In genomic region chr19:2171349-2172145, GRCh38 we compare ENCODE assay signal across 8 cellular contexts. TPM values are rescaled to one million over a fixed set of nuclear protein-coding genes. Genes with fewer than 3 reads are reported as not detected.
DNase-seq lines count a peak whose midpoint lies in the region; ATAC-seq and TF ChIP-seq lines count a peak whose summit lies in the region.

No MANE protein-coding gene starts in this region.

- H3K27ac Mint-ChIP-seq in glutamatergic neuron (ENCODE audit: unreplicated experiment), result peak overlapping the region; percentile 88

- H3K4me1 Mint-ChIP-seq in glutamatergic neuron (ENCODE audit: low read depth, unreplicated experiment), result peaks cover 42% of the 10 kb centered on the region

- peak; percentile 41 for ATAC-seq in GM19324 (IDR thresholded peaks at IDR 0.05; ENCODE audit: low FRiP score, unreplicated experiment)

- H3K9me3 Mint-ChIP-seq in glutamatergic neuron (ENCODE audit: unreplicated experiment), result peaks cover 8% of the 10 kb centered on the region

- DNase-seq in HuH-7 (ENCODE audit: low spot score) (peak; percentile 75), glutamatergic neuron (peak; percentile 57), globus pallidus (ENCODE audit: low spot score) (no peak), NCI-H2196 treated with DMSO at 0.1 percent for 48 hours (lab: John Stamatoyannopoulos, UW; ENCODE audit: unreplicated experiment) (no peak)
- DNase-seq in activated CD8-positive, alpha-beta memory T cell treated with anti-CD3 and anti-CD28 coated beads, Interleukin-2, amount 50 U/mL, for 1 hour (ENCODE audit: extremely low read depth), result peak; percentile 56
- DNase-seq in stimulated activated CD4-positive, alpha-beta T cell treated with anti-CD3 and anti-CD28 coated beads, Interleukin-4, amount 100 ng/mL, for 4 hours, result peak; percentile 73 to 84

- H3K4me3 Mint-ChIP-seq in glutamatergic neuron (ENCODE audit: unreplicated experiment), result peak overlapping the region; percentile 77

- TF ChIP-seq CTCF in C4-2B (conservative IDR thresholded peaks at IDR 0.05) (no peak), glutamatergic neuron (IDR thresholded peaks at IDR 0.05; ENCODE audit: partially characterized antibody, unreplicated experiment) (no peak)

- H3K27me3 Mint-ChIP-seq in glutamatergic neuron (ENCODE audit: unreplicated experiment), result peaks cover 3% of the 10 kb centered on the region

- H3K27ac ChIP-seq in C4-2B, result peak overlapping the region; percentile 96

- no peaks in the 10 kb centered on the region for H3K36me3 Mint-ChIP-seq in glutamatergic neuron (ENCODE audit: unreplicated experiment)

RNA-seq across cellular contexts. Expression of gene DOT1L, which starts 7.8 kb away (rescaled TPM):
- 71.4 TPM for total RNA-seq in glutamatergic neuron (ENCODE audit: unreplicated experiment)

RNA-seq across cellular contexts. Expression of gene AP3D1, which starts 20.2 kb away (rescaled TPM):
- 133 TPM for total RNA-seq in glutamatergic neuron (ENCODE audit: unreplicated experiment)

Comparison
In these comparisons a context has a peak if more than half of its experiments do, and no peak if none do; other contexts are left out.
1. DNase-seq: peak in HuH-7 (single experiment), activated CD8-positive, alpha-beta memory T cell treated with anti-CD3 and anti-CD28 coated beads, Interleukin-2, amount 50 U/mL, for 1 hour (single experiment), glutamatergic neuron (single experiment) and stimulated activated CD4-positive, alpha-beta T cell treated with anti-CD3 and anti-CD28 coated beads, Interleukin-4, amount 100 ng/mL, for 4 hours (2 of 2); none in globus pallidus (single experiment) and NCI-H2196 treated with DMSO at 0.1 percent for 48 hours (single experiment).